Comparison of ENCODE assay signal across 8 cellular contexts in the genomic region with DNA sequence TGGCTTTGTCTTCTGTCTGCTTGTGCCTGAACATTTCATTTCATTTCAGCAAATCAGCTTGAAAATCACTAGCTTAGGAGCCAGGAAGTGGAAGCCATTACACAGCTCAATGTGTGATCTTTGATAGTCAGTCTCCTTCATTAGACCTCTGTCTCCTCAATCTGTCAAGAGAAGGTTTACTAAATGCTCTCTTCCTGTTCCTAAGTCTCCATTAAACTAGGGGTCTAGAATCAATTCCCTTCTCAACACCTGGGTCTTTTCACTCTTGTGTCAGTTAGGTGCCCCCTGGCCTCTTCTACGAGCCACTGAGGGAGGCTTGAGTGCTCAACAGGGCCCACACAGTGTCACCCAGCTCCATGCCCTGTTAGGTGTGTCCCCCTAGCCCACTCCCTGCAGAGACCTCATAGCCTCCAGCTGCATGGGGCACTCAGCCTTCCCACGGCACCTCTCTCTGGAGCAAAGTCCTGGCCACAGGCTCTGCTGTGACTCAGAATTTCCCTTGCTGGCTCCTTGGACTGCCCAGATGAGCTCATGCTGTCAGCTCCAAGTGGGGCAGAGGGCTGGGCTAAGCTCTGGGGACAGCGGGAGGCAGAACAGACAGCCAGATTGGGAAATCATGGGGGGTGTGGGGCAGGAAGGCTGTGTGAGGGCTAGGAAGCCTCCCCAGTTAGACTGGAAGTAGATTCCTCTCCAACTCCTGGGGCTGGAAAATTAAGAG.
DNase-seq lines count a peak whose midpoint lies in the region; ATAC-seq, FAIRE-seq and TF ChIP-seq lines count a peak whose summit lies in the region.

No MANE protein-coding gene starts in this region.

- H3K36me3 Mint-ChIP-seq in brain, result peaks cover 31% of the 10 kb centered on the region
- H3K36me3 Mint-ChIP-seq in stimulated activated memory B cell treated with anti-CD40 and anti-IgM and Interleukin-4, amounts not matched to agents 10 μg/mL and 1 μg/mL and 100 μg/mL, for 72 hours, result no peaks in the 10 kb centered on the region

- POLR2A ChIA-PET in A549 (lab: Yijun Ruan, JAX), result interaction anchor here (1.0 kb wide), 3 partner anchors 35 to 80 kb away, joined by 3 read pairs; no protein-coding TSS in a partner anchor

- H3K4me3 Mint-ChIP-seq in brain, result peak overlapping the region in 2 of 5 experiments; percentile 30 to 31
- no peak overlapping the region for H3K4me3 Mint-ChIP-seq in stimulated activated memory B cell treated with anti-CD40 and anti-IgM and Interleukin-4, amounts not matched to agents 10 μg/mL and 1 μg/mL and 100 μg/mL, for 72 hours

- H3K4me3 ChIP-seq in A549 (no peak overlapping the region), keratinocyte (ENCODE audit: control insufficient read depth in 2 of 3, extremely low read depth in 1 of 3, insufficient read depth in 2 of 3, low read depth in 1 of 3, low read length in 3 of 3) (no peak overlapping the region)

- peak overlapping the region in 4 of 5 experiments; percentile 48 to 98 (median 92) for H3K27ac Mint-ChIP-seq in brain
- peak overlapping the region; percentile 15 for H3K27ac Mint-ChIP-seq in stimulated activated memory B cell treated with anti-CD40 and anti-IgM and Interleukin-4, amounts not matched to agents 10 μg/mL and 1 μg/mL and 100 μg/mL, for 72 hours

- CTCF ChIA-PET in A549 (lab: Yijun Ruan, JAX), result interaction anchor here (0.5 to 29.6 kb wide), 16 partner anchors 9 to 200 kb away, joined by 3 to 903 read pairs (median 4); no protein-coding TSS in a partner anchor

- dilution Hi-C loops in keratinocyte (cut with MboI; ENCODE audit: extremely low pct_ligation_motif_present, low sequenced_read_pairs), result no loop called here

- 3% methylated on average over 2 of the region's 3 CpGs for WGBS in A549 (ENCODE audit: missing lambda C conversion rate)

- TF ChIP-seq CTCF in A549 (IDR thresholded peaks at IDR 0.05), result no peak
- no peak for TF ChIP-seq CTCF in brain (conservative IDR thresholded peaks at IDR 0.05)
- TF ChIP-seq CTCF in keratinocyte (optimal IDR thresholded peaks at IDR 0.05 in 1 of 3, IDR thresholded peaks at IDR 0.05 in 1 of 3, conservative IDR thresholded peaks at IDR 0.05 in 1 of 3; ENCODE audit: extremely low read depth in 1 of 3, insufficient read depth in 2 of 3, low read length in 3 of 3), result no peak

- ATAC-seq in A549 (peak; percentile 82 to 85), GM19463 (IDR thresholded peaks at IDR 0.05; ENCODE audit: unreplicated experiment) (no peak), GM21360 (IDR thresholded peaks at IDR 0.05; ENCODE audit: unreplicated experiment) (no peak), GM19351 (IDR thresholded peaks at IDR 0.05; ENCODE audit: unreplicated experiment) (no peak)
- ATAC-seq in stimulated activated memory B cell treated with anti-CD40 and anti-IgM and Interleukin-4, amounts not matched to agents 10 μg/mL and 1 μg/mL and 100 μg/mL, for 72 hours, result no peak

- H3K9me1 ChIP-seq in keratinocyte (ENCODE audit: control insufficient read depth, extremely low read depth, insufficient read depth, low read length), result peaks cover 2% of the 10 kb centered on the region

- DNase-seq in A549 (ENCODE audit: low read depth in 1 of 2, low spot score in 1 of 2) (peak; percentile 95 to 96), LoVo (ENCODE audit: low spot score) (peak; percentile 96), keratinocyte (ENCODE audit: low read depth, low spot score) (peak; percentile 75)

- peak overlapping the region; percentile 62 for H3K9ac ChIP-seq in keratinocyte (ENCODE audit: control insufficient read depth, extremely low read depth, insufficient read depth, low read length)

- H3K36me3 ChIP-seq in keratinocyte (ENCODE audit: control insufficient read depth in 2 of 2, extremely low read depth in 1 of 2, insufficient read depth in 2 of 2, low read length in 2 of 2), result no peaks in the 10 kb centered on the region

- peaks cover 2% of the 10 kb centered on the region for H3K27me3 Mint-ChIP-seq in brain
- H3K27me3 Mint-ChIP-seq in stimulated activated memory B cell treated with anti-CD40 and anti-IgM and Interleukin-4, amounts not matched to agents 10 μg/mL and 1 μg/mL and 100 μg/mL, for 72 hours, result peaks cover 8% of the 10 kb centered on the region

- H3K9me3 ChIP-seq in A549 (no peaks in the 10 kb centered on the region), keratinocyte (ENCODE audit: control insufficient read depth, low read depth, low read length) (no peaks in the 10 kb centered on the region)

- H3K4me1 ChIP-seq in A549 (peaks cover 60% of the 10 kb centered on the region), keratinocyte (ENCODE audit: control insufficient read depth, extremely low read depth, insufficient read depth, low read length) (peaks cover 66% of the 10 kb centered on the region)

- no peaks in the 10 kb centered on the region for H3K27me3 ChIP-seq in keratinocyte (ENCODE audit: control insufficient read depth, extremely low read depth, insufficient read depth, low read length)

- FAIRE-seq in A549 (lab: Jason Lieb, UNC) (peak; percentile 79), keratinocyte (lab: Jason Lieb, UNC) (peak; percentile 72)

- no peaks in the 10 kb centered on the region for H3K9me3 Mint-ChIP-seq in brain
- H3K9me3 Mint-ChIP-seq in stimulated activated memory B cell treated with anti-CD40 and anti-IgM and Interleukin-4, amounts not matched to agents 10 μg/mL and 1 μg/mL and 100 μg/mL, for 72 hours, result no peaks in the 10 kb centered on the region

- no peak for TF ChIP-seq POLR2A in A549 (IDR thresholded peaks at IDR 0.05; ENCODE audit: low read length)

- H3K4me2 ChIP-seq in A549 (peak overlapping the region; percentile 80), keratinocyte (ENCODE audit: control insufficient read depth, extremely low read depth, insufficient read depth, low read depth, low read length) (peak overlapping the region; percentile 49)

- TF ChIP-seq EP300 in A549 (IDR thresholded peaks at IDR 0.05), result peak; percentile 20 to 65; a peak in 2 of 5 replicates

- no peak overlapping the region for H2AFZ ChIP-seq in keratinocyte (ENCODE audit: control insufficient read depth, low read length)

- peaks cover 59% of the 10 kb centered on the region for H3K4me1 Mint-ChIP-seq in brain
- H3K4me1 Mint-ChIP-seq in stimulated activated memory B cell treated with anti-CD40 and anti-IgM and Interleukin-4, amounts not matched to agents 10 μg/mL and 1 μg/mL and 100 μg/mL, for 72 hours, result peaks cover 26% of the 10 kb centered on the region

- H4K20me1 ChIP-seq in keratinocyte (ENCODE audit: control insufficient read depth, extremely low read depth, insufficient read depth, low read length), result no peaks in the 10 kb centered on the region

- peak; percentile 16 to 38; a peak in 2 of 5 replicates for TF ChIP-seq RAD21 in A549 (conservative IDR thresholded peaks at IDR 0.05 in 1 of 2, IDR thresholded peaks at IDR 0.05 in 1 of 2)

- no peaks in the 10 kb centered on the region for H3K79me2 ChIP-seq in keratinocyte (ENCODE audit: control insufficient read depth, insufficient read depth, low read length)

- peak overlapping the region; percentile 92 to 95 for H3K27ac ChIP-seq in A549
- peak overlapping the region; percentile 94 for H3K27ac ChIP-seq in keratinocyte (ENCODE audit: control insufficient read depth, insufficient read depth, low read length)

TF ChIP-seq in A549, 52 proteins besides CTCF, POLR2A, EP300 and RAD21 (continues in another document):
- TF ChIP-seq SREBF2 (IDR thresholded peaks at IDR 0.05) (no peak), SMC3 (IDR thresholded peaks at IDR 0.05) (peak; percentile 34; the same call in 2 of the 3 replicates), EHF (CRISPR knock-in tag; IDR thresholded peaks at IDR 0.05) (no peak), NPAS2 (CRISPR knock-in tag; IDR thresholded peaks at IDR 0.05; ENCODE audit: borderline replicate concordance) (no peak), POLR2AphosphoS2 (conservative IDR thresholded peaks at IDR 0.05; ENCODE audit: low read length) (no peak), NFE2L2 (conservative IDR thresholded peaks at IDR 0.05; ENCODE audit: low read length) (no peak), PHF8 (IDR thresholded peaks at IDR 0.05; ENCODE audit: borderline replicate concordance, low read depth) (no peak), HOXA7 (CRISPR knock-in tag; IDR thresholded peaks at IDR 0.05) (no peak), MAFK (IDR thresholded peaks at IDR 0.05; ENCODE audit: partially characterized antibody) (no peak), HDAC2 (IDR thresholded peaks at IDR 0.05) (no peak), KDM1A (IDR thresholded peaks at IDR 0.05; ENCODE audit: low read depth) (no peak), EHMT2 (IDR thresholded peaks at IDR 0.05; ENCODE audit: low read depth) (no peak), HOXB5 (CRISPR knock-in tag; IDR thresholded peaks at IDR 0.05) (no peak), CHD4 (IDR thresholded peaks at IDR 0.05; ENCODE audit: borderline replicate concordance) (no peak), FOXS1 (CRISPR knock-in tag; IDR thresholded peaks at IDR 0.05) (no peak)
- TF ChIP-seq, protein P1, sequence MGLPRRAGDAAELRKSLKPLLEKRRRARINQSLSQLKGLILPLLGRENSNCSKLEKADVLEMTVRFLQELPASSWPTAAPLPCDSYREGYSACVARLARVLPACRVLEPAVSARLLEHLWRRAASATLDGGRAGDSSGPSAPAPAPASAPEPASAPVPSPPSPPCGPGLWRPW (IDR thresholded peaks at IDR 0.05), result no peak; the same call in 1 of the 2 replicates
- TF ChIP-seq, protein P2, sequence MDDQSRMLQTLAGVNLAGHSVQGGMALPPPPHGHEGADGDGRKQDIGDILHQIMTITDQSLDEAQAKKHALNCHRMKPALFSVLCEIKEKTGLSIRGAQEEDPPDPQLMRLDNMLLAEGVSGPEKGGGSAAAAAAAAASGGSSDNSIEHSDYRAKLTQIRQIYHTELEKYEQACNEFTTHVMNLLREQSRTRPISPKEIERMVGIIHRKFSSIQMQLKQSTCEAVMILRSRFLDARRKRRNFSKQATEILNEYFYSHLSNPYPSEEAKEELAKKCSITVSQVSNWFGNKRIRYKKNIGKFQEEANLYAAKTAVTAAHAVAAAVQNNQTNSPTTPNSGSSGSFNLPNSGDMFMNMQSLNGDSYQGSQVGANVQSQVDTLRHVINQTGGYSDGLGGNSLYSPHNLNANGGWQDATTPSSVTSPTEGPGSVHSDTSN (IDR thresholded peaks at IDR 0.05), result peak; percentile 69
- TF ChIP-seq, protein P3, sequence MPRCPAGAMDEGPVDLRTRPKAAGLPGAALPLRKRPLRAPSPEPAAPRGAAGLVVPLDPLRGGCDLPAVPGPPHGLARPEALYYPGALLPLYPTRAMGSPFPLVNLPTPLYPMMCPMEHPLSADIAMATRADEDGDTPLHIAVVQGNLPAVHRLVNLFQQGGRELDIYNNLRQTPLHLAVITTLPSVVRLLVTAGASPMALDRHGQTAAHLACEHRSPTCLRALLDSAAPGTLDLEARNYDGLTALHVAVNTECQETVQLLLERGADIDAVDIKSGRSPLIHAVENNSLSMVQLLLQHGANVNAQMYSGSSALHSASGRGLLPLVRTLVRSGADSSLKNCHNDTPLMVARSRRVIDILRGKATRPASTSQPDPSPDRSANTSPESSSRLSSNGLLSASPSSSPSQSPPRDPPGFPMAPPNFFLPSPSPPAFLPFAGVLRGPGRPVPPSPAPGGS (IDR thresholded peaks at IDR 0.05), result no peak

Comparison
In these comparisons a context has a peak if more than half of its experiments do, and no peak if none do; other contexts are left out.
1. ATAC-seq: peak in A549 (2 of 2); none in stimulated activated memory B cell treated with anti-CD40 and anti-IgM and Interleukin-4, amounts not matched to agents 10 μg/mL and 1 μg/mL and 100 μg/mL, for 72 hours (single experiment), GM19463 (single experiment), GM21360 (single experiment) and GM19351 (single experiment).
2. Peak in every context shown above with its lines, with median percentiles within 50 percentile points of each other: DNase-seq.